7 cellular contexts compared by ENCODE assay signal in the genomic region with DNA sequence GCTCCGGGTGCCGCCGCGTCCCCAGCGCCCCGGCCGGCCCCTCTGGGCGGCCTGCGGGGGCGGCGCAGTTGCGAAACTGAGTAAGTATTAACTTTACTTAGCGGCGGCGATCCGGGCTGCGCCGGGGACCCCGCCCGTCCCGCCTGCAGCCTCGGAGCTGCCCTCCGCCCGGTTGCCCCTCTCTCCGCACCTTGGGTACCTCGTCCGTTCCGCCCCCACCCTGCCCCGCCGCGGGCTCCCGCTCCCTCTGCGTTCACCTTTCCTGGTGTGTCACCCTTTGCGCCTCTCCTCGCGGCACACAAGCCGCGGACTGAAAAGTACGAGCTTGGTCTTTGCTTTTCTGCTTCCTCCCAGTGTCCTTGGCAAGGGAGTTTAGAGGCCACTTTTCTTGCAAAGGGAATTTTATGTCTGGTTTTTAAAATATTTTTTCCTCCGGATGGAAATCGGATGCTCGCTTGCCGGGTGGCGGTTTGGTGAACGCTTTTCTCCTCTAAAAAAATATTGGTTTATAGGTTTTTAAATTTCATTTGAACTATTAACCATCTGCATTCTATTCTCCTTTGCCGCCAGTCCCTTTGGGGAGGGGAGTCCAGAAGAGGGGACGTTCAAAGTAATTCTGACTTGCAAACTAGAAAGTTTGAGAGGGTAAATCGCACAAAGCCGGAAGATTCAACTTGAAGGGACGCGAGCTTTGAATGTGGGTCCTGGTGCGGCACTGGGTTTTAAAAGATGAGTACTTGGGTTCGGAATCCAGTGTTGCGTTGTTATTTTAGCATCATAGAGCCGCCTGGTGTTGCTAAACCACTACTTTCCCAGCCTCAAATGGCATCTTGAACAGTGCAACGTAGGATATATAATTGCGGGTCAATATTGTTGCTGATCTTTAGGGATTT. TPM values are rescaled to one million over a fixed set of nuclear protein-coding genes. Genes with fewer than 3 reads are reported as not detected.
A peak's percentile ranks its signal among the peaks of the same experiment; 100 is the strongest.
DNase-seq lines count a peak whose midpoint lies in the region; ATAC-seq and TF ChIP-seq lines count a peak whose summit lies in the region.

No MANE protein-coding gene starts in this region.

- peak; percentile 43 for ATAC-seq in GM18502 (IDR thresholded peaks at IDR 0.05; ENCODE audit: poor library complexity, unreplicated experiment)
- ATAC-seq in HG02981 (IDR thresholded peaks at IDR 0.05; ENCODE audit: unreplicated experiment) = peak; percentile 16

- H3K4me1 ChIP-seq in SJCRH30 = no peaks in the 10 kb centered on the region
- peaks cover 14 to 27% (median 26%) of the 10 kb centered on the region in 3 donors for H3K4me1 ChIP-seq in skeletal muscle tissue (ENCODE audit: control insufficient read depth in 3 of 3, insufficient read depth in 3 of 3, low read length in 3 of 3)

- peaks cover 24% of the 10 kb centered on the region for H3K4me1 Mint-ChIP-seq in chondrocyte (ENCODE audit: low read depth)

- TF ChIP-seq CTCF in chondrocyte (IDR thresholded peaks at IDR 0.05) = peak; percentile 67

- peak overlapping the region; percentile 95 for H3K27ac Mint-ChIP-seq in chondrocyte (ENCODE audit: unreplicated experiment)

- H3K36me3 ChIP-seq in SJCRH30 (no peaks in the 10 kb centered on the region), skeletal muscle tissue (ENCODE audit: control insufficient read depth in 3 of 3, insufficient read depth in 3 of 3, low read length in 3 of 3) (peaks cover 0 to 8% (median 5%) of the 10 kb centered on the region in 3 donors)

- H3K27me3 ChIP-seq in SJCRH30 (no peaks in the 10 kb centered on the region), skeletal muscle tissue (ENCODE audit: control insufficient read depth in 3 of 3, insufficient read depth in 3 of 3, low read length in 3 of 3) (no peaks in the 10 kb centered on the region)

- peak overlapping the region; percentile 91 for H3K4me3 Mint-ChIP-seq in chondrocyte (ENCODE audit: unreplicated experiment)

- H3K9me3 Mint-ChIP-seq in chondrocyte (ENCODE audit: low read depth) = no peaks in the 10 kb centered on the region

- H3K9me3 ChIP-seq in SJCRH30 (replicated peaks) (no peaks in the 10 kb centered on the region), skeletal muscle tissue (ENCODE audit: control insufficient read depth in 3 of 3, low read length in 3 of 3) (no peaks in the 10 kb centered on the region)

- H3K36me3 Mint-ChIP-seq in chondrocyte (ENCODE audit: low read depth) = no peaks in the 10 kb centered on the region

- H3K9ac ChIP-seq in skeletal muscle tissue (ENCODE audit: low read depth in 1 of 3, low read length in 3 of 3) = peak overlapping the region; percentile 75 to 82 (median 75)

- no peaks in the 10 kb centered on the region for H3K27me3 Mint-ChIP-seq in chondrocyte (ENCODE audit: low read depth)

- peak overlapping the region; percentile 27; the same call in 1 of the 2 replicates for H3K27ac ChIP-seq in SJCRH30
- peak overlapping the region; percentile 83 for H3K27ac ChIP-seq in skeletal muscle tissue (ENCODE audit: low read depth, low read length)

- H3K4me3 ChIP-seq in SJCRH30 (peak overlapping the region; percentile 100), skeletal muscle tissue (ENCODE audit: low read length in 3 of 3) (peak overlapping the region; percentile 79 to 91 (median 82))

- DNase-seq in SJCRH30 (peak; percentile 51 to 58), chondrocyte (ENCODE audit: low spot score) (no peak), islet precursor cell (peak; percentile 84), GOT3 (lab: John Stamatoyannopoulos, UW) (no peak)

RNA-seq across cellular contexts. Expression of gene RASSF8, which starts 0.8 kb away (rescaled TPM):
- 22.4 and 24.5 TPM in 2 replicates for total RNA-seq in SJCRH30 (2014; rRNA removed; shearing (Covaris generic))
- total RNA-seq in chondrocyte (28.1 to 54.6 TPM (median 46.2 TPM) in 3 replicates), skeletal muscle tissue (29.7 TPM)

Comparison
In these comparisons a context has a peak if more than half of its experiments do, and no peak if none do; other contexts are left out.
1. DNase-seq: peak in SJCRH30 (2 of 2) and islet precursor cell (single experiment); none in chondrocyte (single experiment) and GOT3 (single experiment).